Comparison of ENCODE assay signal across 19 cellular contexts in genomic region chr5:113156271-113156878, GRCh38.
"Had no signal": no experiment of that assay in that cellular context is flagged by ENCODE, and none has a peak within 500 bp of the region (broad histone marks: within the 10 kb centered on the region; RNA-seq: fewer than 3 reads in every experiment).

No MANE protein-coding gene starts in this region.

- H3K4me1 ChIP-seq: pancreas, psoas muscle, right lobe of liver, thyroid gland, vagina had no signal

- ATAC-seq: left ventricle myocardium superior; pancreas; psoas muscle; right lobe of liver; stimulated activated naive CD8-positive, alpha-beta T cell treated with anti-CD3 and anti-CD28 coated beads, Interleukin-15, Interleukin-2, amounts not matched to agents 100 U/mL and 50 U/mL, for 24 hours had no signal

- H3K36me3 ChIP-seq: heart right ventricle, pancreas, right lobe of liver, suprapubic skin, thyroid gland, vagina had no signal

- H3K27me3 ChIP-seq: heart right ventricle, pancreas, right lobe of liver, suprapubic skin, thyroid gland, vagina had no signal

- H3K9me3 ChIP-seq: pancreas, psoas muscle, right lobe of liver, suprapubic skin, thyroid gland, vagina had no signal

- DNase-seq: erythroblast; heart right ventricle; kidney; left cardiac atrium; left ventricle myocardium superior; mesenchymal stem cell; naive B cell; occipital lobe; pancreas; psoas muscle; retina; right lobe of liver; stimulated activated CD4-positive, alpha-beta T cell treated with anti-CD3 and anti-CD28 coated beads, Interleukin-4, amount 100 ng/mL, for 1 hour; stimulated activated CD8-positive, alpha-beta memory T cell treated with anti-CD3 and anti-CD28 coated beads, Interleukin-4, amount 100 ng/mL, for 48 hours; stimulated activated naive CD8-positive, alpha-beta T cell treated with anti-CD3 and anti-CD28 coated beads, Interleukin-15, Interleukin-2, amounts not matched to agents 100 U/mL and 50 U/mL, for 24 hours; thyroid gland had no signal

- H3K4me3 ChIP-seq: heart right ventricle, lung, pancreas, psoas muscle, right lobe of liver, suprapubic skin, thyroid gland, vagina had no signal

- H3K27ac ChIP-seq: heart right ventricle, pancreas, psoas muscle, right lobe of liver, suprapubic skin, thyroid gland, vagina had no signal
